Comparison of ENCODE assay signal across 38 cellular contexts in the genomic region with DNA sequence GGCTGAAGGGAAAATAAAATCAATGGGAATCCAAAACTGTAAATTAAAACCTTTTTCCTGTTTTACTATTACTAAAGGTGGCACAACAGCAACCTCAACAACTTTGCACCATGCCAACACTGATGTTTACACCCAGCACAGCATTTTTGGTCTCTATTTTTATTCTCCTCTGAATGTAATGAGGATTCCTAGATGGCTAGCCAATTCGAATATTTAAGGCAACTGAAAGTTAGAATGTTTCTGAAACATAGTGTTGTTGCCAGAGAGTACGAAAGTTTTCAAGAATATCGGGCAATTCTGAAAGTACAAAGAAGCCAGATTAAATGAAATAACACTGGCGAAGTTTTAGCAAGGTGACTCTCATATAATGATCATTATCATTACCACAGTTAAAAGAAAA. TPM values are rescaled to one million over a fixed set of nuclear protein-coding genes. Genes with fewer than 3 reads are reported as not detected.
"Had no signal": no experiment of that assay in that cellular context is flagged by ENCODE, and none has a peak within 500 bp of the region (broad histone marks: within the 10 kb centered on the region; RNA-seq: fewer than 3 reads in every experiment).

No MANE protein-coding gene starts in this region.

- H3K27me3 ChIP-seq: adrenal gland, ascending aorta, body of pancreas, brain microvascular endothelial cell, breast epithelium, cardiac muscle cell had no signal

- H3K9me3 ChIP-seq: adrenal gland, ascending aorta, body of pancreas, breast epithelium had no signal

- ATAC-seq: activated naive CD4-positive, alpha-beta T cell treated with anti-CD3 and anti-CD28 coated beads, Interleukin-2, amount 50 U/mL, for 72 hours; activated naive CD8-positive, alpha-beta T cell treated with anti-CD3 and anti-CD28 coated beads, Interleukin-2, amount 50 U/mL, for 24 hours; activated T-cell treated with anti-CD3 and anti-CD28 coated beads, Interleukin-2, amount 50 U/mL, for 4 hours; activated T-cell treated with anti-CD3 and anti-CD28 coated beads, Interleukin-2, amount 50 U/mL, for 72 hours; activated T-helper 17 cell treated with anti-CD3 and anti-CD28 coated beads, Interleukin-2, amount 50 U/mL, for 72 hours; body of pancreas had no signal

- DNase-seq: activated effector memory CD4-positive, alpha-beta T cell treated with anti-CD3 and anti-CD28 coated beads, Interleukin-2, amount 50 U/mL, for 16 hours; activated effector memory CD4-positive, alpha-beta T cell treated with Interleukin-2 at 50 U/mL for 16 hours; activated gamma-delta T cell; activated gamma-delta T cell treated with Interleukin-2 at 50 U/mL for 16 hours; activated naive CD4-positive, alpha-beta T cell; activated naive CD4-positive, alpha-beta T cell treated with anti-CD3 and anti-CD28 coated beads for 36 hours; activated naive CD4-positive, alpha-beta T cell treated with anti-CD3 and anti-CD28 coated beads, Interleukin-2, amount 10 ng/mL, durations not matched to agents 7 days and 5 days; activated naive CD4-positive, alpha-beta T cell treated with anti-CD3 and anti-CD28 coated beads, Interleukin-2, amount 50 U/mL, for 16 hours; activated naive CD4-positive, alpha-beta T cell treated with Interleukin-2 at 50 U/mL for 16 hours; activated naive CD8-positive, alpha-beta T cell treated with anti-CD3 and anti-CD28 coated beads for 36 hours; activated naive CD8-positive, alpha-beta T cell treated with anti-CD3 and anti-CD28 coated beads, Interleukin-2, amount 10 ng/mL, durations not matched to agents 7 days and 5 days; activated naive CD8-positive, alpha-beta T cell treated with anti-CD3 and anti-CD28 coated beads, Interleukin-2, amount 50 U/mL, for 24 hours; activated T-cell treated with anti-CD3 and anti-CD28 coated beads, Interleukin-2, amount 50 U/mL, for 24 hours; activated T-cell treated with anti-CD3 and anti-CD28 coated beads, Interleukin-2, amount 50 U/mL, for 4 hours; activated T-cell treated with anti-CD3 and anti-CD28 coated beads, Interleukin-2, amount 50 U/mL, for 48 hours; activated T-cell treated with anti-CD3 and anti-CD28 coated beads, Interleukin-2, amount 50 U/mL, for 72 hours; adrenal gland; amniotic stem cell; amygdala; anterior cingulate cortex; aorta; body of pancreas; brain microvascular endothelial cell; caudate nucleus; central memory CD4-positive, alpha-beta T cell; cerebellar nuclear complex had no signal

- H3K4me3 ChIP-seq: adrenal gland, ascending aorta, body of pancreas, breast epithelium, cardiac muscle cell had no signal

- H3K4me1 Mint-ChIP-seq: activated naive CD4-positive, alpha-beta T cell treated with anti-CD3 and anti-CD28 coated beads, Interleukin-2, amount 10 ng/mL, durations not matched to agents 7 days and 5 days; activated naive CD4-positive, alpha-beta T cell treated with anti-CD3 and anti-CD28 coated beads, Interleukin-2, amount 50 U/mL, for 24 hours; activated naive CD8-positive, alpha-beta T cell treated with anti-CD3 and anti-CD28 coated beads for 36 hours; activated naive CD8-positive, alpha-beta T cell treated with anti-CD3 and anti-CD28 coated beads, Interleukin-2, amount 10 ng/mL, durations not matched to agents 7 days and 5 days; activated naive CD8-positive, alpha-beta T cell treated with anti-CD3 and anti-CD28 coated beads, Interleukin-2, amount 50 U/mL, for 24 hours; activated T-helper 17 cell treated with anti-CD3 and anti-CD28 coated beads, Interleukin-2, amount 50 U/mL, for 72 hours; brain; central memory CD8-positive, alpha-beta T cell had no signal

- H3K36me3 ChIP-seq: adrenal gland, ascending aorta, brain microvascular endothelial cell, breast epithelium, cardiac muscle cell had no signal

- H3K27me3 Mint-ChIP-seq: activated naive CD4-positive, alpha-beta T cell treated with anti-CD3 and anti-CD28 coated beads, Interleukin-2, amount 10 ng/mL, durations not matched to agents 7 days and 5 days; activated naive CD4-positive, alpha-beta T cell treated with anti-CD3 and anti-CD28 coated beads, Interleukin-2, amount 50 U/mL, for 24 hours; activated naive CD8-positive, alpha-beta T cell; activated naive CD8-positive, alpha-beta T cell treated with anti-CD3 and anti-CD28 coated beads for 36 hours; activated T-cell treated with anti-CD3 and anti-CD28 coated beads, Interleukin-2, amount 50 U/mL, for 24 hours; brain; central memory CD8-positive, alpha-beta T cell had no signal

- H3K36me3 Mint-ChIP-seq: activated naive CD4-positive, alpha-beta T cell treated with anti-CD3 and anti-CD28 coated beads, Interleukin-2, amount 10 ng/mL, durations not matched to agents 7 days and 5 days; activated naive CD4-positive, alpha-beta T cell treated with anti-CD3 and anti-CD28 coated beads, Interleukin-2, amount 50 U/mL, for 24 hours; activated naive CD4-positive, alpha-beta T cell treated with anti-CD3 and anti-CD28 coated beads, Interleukin-2, amount 50 U/mL, for 72 hours; activated naive CD8-positive, alpha-beta T cell; activated naive CD8-positive, alpha-beta T cell treated with anti-CD3 and anti-CD28 coated beads for 36 hours; activated naive CD8-positive, alpha-beta T cell treated with anti-CD3 and anti-CD28 coated beads, Interleukin-2, amount 10 ng/mL, durations not matched to agents 7 days and 5 days; brain had no signal

- H3K9me3 Mint-ChIP-seq: activated naive CD4-positive, alpha-beta T cell treated with anti-CD3 and anti-CD28 coated beads for 36 hours; activated naive CD4-positive, alpha-beta T cell treated with anti-CD3 and anti-CD28 coated beads, Interleukin-2, amount 50 U/mL, for 24 hours; activated naive CD4-positive, alpha-beta T cell treated with anti-CD3 and anti-CD28 coated beads, Interleukin-2, amount 50 U/mL, for 72 hours; activated naive CD8-positive, alpha-beta T cell treated with anti-CD3 and anti-CD28 coated beads for 36 hours; activated naive CD8-positive, alpha-beta T cell treated with anti-CD3 and anti-CD28 coated beads, Interleukin-2, amount 10 ng/mL, durations not matched to agents 7 days and 5 days; activated naive CD8-positive, alpha-beta T cell treated with anti-CD3 and anti-CD28 coated beads, Interleukin-2, amount 50 U/mL, for 24 hours; activated T-cell treated with anti-CD3 and anti-CD28 coated beads, Interleukin-2, amount 50 U/mL, for 24 hours; activated T-cell treated with anti-CD3 and anti-CD28 coated beads, Interleukin-2, amount 50 U/mL, for 72 hours; activated T-helper 17 cell treated with anti-CD3 and anti-CD28 coated beads, Interleukin-2, amount 50 U/mL, for 72 hours had no signal

- H3K27ac ChIP-seq: adrenal gland, ascending aorta, body of pancreas, brain microvascular endothelial cell, breast epithelium, cardiac muscle cell had no signal

- H3K4me3 Mint-ChIP-seq: activated naive CD4-positive, alpha-beta T cell treated with anti-CD3 and anti-CD28 coated beads for 36 hours; activated naive CD4-positive, alpha-beta T cell treated with anti-CD3 and anti-CD28 coated beads, Interleukin-2, amount 10 ng/mL, durations not matched to agents 7 days and 5 days; activated naive CD4-positive, alpha-beta T cell treated with anti-CD3 and anti-CD28 coated beads, Interleukin-2, amount 50 U/mL, for 24 hours; activated naive CD8-positive, alpha-beta T cell; activated naive CD8-positive, alpha-beta T cell treated with anti-CD3 and anti-CD28 coated beads for 36 hours; activated naive CD8-positive, alpha-beta T cell treated with anti-CD3 and anti-CD28 coated beads, Interleukin-2, amount 10 ng/mL, durations not matched to agents 7 days and 5 days; activated naive CD8-positive, alpha-beta T cell treated with anti-CD3 and anti-CD28 coated beads, Interleukin-2, amount 50 U/mL, for 24 hours; activated T-cell treated with anti-CD3 and anti-CD28 coated beads, Interleukin-2, amount 50 U/mL, for 24 hours; activated T-cell treated with anti-CD3 and anti-CD28 coated beads, Interleukin-2, amount 50 U/mL, for 4 hours; activated T-cell treated with anti-CD3 and anti-CD28 coated beads, Interleukin-2, amount 50 U/mL, for 72 hours; activated T-helper 1 cell treated with anti-CD3 and anti-CD28 coated beads, Interleukin-12 subunit alpha, Interleukin-12 subunit beta, Interleukin-2, Interleukin-4 antibody, amounts not matched to agents 30 ng/mL and 10 ng/mL and 1 ng/mL, durations not matched to agents 14 hours and 24 hours and 36 hours; activated T-helper 17 cell treated with anti-CD3 and anti-CD28 coated beads, Interleukin-2, amount 50 U/mL, for 72 hours; brain; central memory CD8-positive, alpha-beta T cell had no signal

- H3K27ac Mint-ChIP-seq: activated naive CD4-positive, alpha-beta T cell treated with anti-CD3 and anti-CD28 coated beads for 36 hours; activated naive CD4-positive, alpha-beta T cell treated with anti-CD3 and anti-CD28 coated beads, Interleukin-2, amount 10 ng/mL, durations not matched to agents 7 days and 5 days; activated naive CD4-positive, alpha-beta T cell treated with anti-CD3 and anti-CD28 coated beads, Interleukin-2, amount 50 U/mL, for 24 hours; activated naive CD4-positive, alpha-beta T cell treated with anti-CD3 and anti-CD28 coated beads, Interleukin-2, amount 50 U/mL, for 72 hours; activated naive CD8-positive, alpha-beta T cell; activated naive CD8-positive, alpha-beta T cell treated with anti-CD3 and anti-CD28 coated beads for 36 hours; activated naive CD8-positive, alpha-beta T cell treated with anti-CD3 and anti-CD28 coated beads, Interleukin-2, amount 10 ng/mL, durations not matched to agents 7 days and 5 days; activated naive CD8-positive, alpha-beta T cell treated with anti-CD3 and anti-CD28 coated beads, Interleukin-2, amount 50 U/mL, for 24 hours; activated T-cell treated with anti-CD3 and anti-CD28 coated beads, Interleukin-2, amount 50 U/mL, for 24 hours; activated T-cell treated with anti-CD3 and anti-CD28 coated beads, Interleukin-2, amount 50 U/mL, for 72 hours; activated T-helper 1 cell treated with anti-CD3 and anti-CD28 coated beads, Interleukin-12 subunit alpha, Interleukin-12 subunit beta, Interleukin-2, Interleukin-4 antibody, amounts not matched to agents 30 ng/mL and 10 ng/mL and 1 ng/mL, durations not matched to agents 14 hours and 24 hours and 36 hours; activated T-helper 17 cell treated with anti-CD3 and anti-CD28 coated beads, Interleukin-2, amount 50 U/mL, for 72 hours; activated T-helper 2 cell treated with anti-CD3 and anti-CD28 coated beads, Interferon-gamma antibody, Interleukin-2, Interleukin-4, amounts not matched to agents 10 μg/mL and 5 μg/mL and 100 μg/mL, durations not matched to agents 14 hours and 24 hours and 36 hours; brain had no signal

- H3K4me1 ChIP-seq: adrenal gland, ascending aorta, body of pancreas, breast epithelium had no signal

RNA-seq across cellular contexts. Expression of a gene that starts 40.7 kb away (rescaled TPM):
- total RNA-seq: activated naive CD4-positive, alpha-beta T cell treated with anti-CD3 and anti-CD28 coated beads for 36 hours; activated naive CD4-positive, alpha-beta T cell treated with anti-CD3 and anti-CD28 coated beads, Interleukin-2, amount 50 U/mL, for 72 hours; activated T-cell treated with anti-CD3 and anti-CD28 coated beads, Interleukin-2, amount 50 U/mL, for 4 hours; activated T-helper 1 cell treated with anti-CD3 and anti-CD28 coated beads, Interleukin-12 subunit alpha, Interleukin-12 subunit beta, Interleukin-2, Interleukin-4 antibody, amounts not matched to agents 30 ng/mL and 10 ng/mL and 1 ng/mL, durations not matched to agents 14 hours and 24 hours and 36 hours; activated T-helper 2 cell treated with anti-CD3 and anti-CD28 coated beads, Interferon-gamma antibody, Interleukin-2, Interleukin-4, amounts not matched to agents 10 μg/mL and 5 μg/mL and 100 μg/mL, durations not matched to agents 14 hours and 24 hours and 36 hours; ascending aorta; bronchial epithelial cell had no signal
